Comparison of ENCODE assay signal across 8 cellular contexts in genomic region chr15:67840747-67841634, GRCh38. TPM values are rescaled to one million over a fixed set of nuclear protein-coding genes. Genes with fewer than 3 reads are reported as not detected.
DNase-seq lines count a peak whose midpoint lies in the region; ATAC-seq and TF ChIP-seq lines count a peak whose summit lies in the region.

No MANE protein-coding gene starts in this region.

- H3K27ac ChIP-seq in effector memory CD4-positive, alpha-beta T cell (ENCODE audit: insufficient read depth, low read length, poor library complexity, severe bottlenecking) = peak overlapping the region; percentile 92
- peak overlapping the region; percentile 93 to 99 (median 98) for H3K27ac ChIP-seq in upper lobe of left lung

- H3K4me3 Mint-ChIP-seq in mesothelial cell of epicardium = peak overlapping the region; percentile 88

- H3K4me1 ChIP-seq in effector memory CD4-positive, alpha-beta T cell (ENCODE audit: control insufficient read depth, insufficient read depth, low read length, poor library complexity, severe bottlenecking) = peaks cover 9% of the 10 kb centered on the region
- H3K4me1 ChIP-seq in upper lobe of left lung = peaks cover 19 to 29% (median 28%) of the 10 kb centered on the region in 4 donors

- peak overlapping the region; percentile 84 for H3K4me3 ChIP-seq in effector memory CD4-positive, alpha-beta T cell (ENCODE audit: insufficient read depth, low read depth, low read length, poor library complexity, severe bottlenecking)
- peak overlapping the region; percentile 72 to 91 (median 79) for H3K4me3 ChIP-seq in upper lobe of left lung

- DNase-seq in AG20443 (ENCODE audit: low spot score) (peak; percentile 77), GM13977 (ENCODE audit: low spot score) (peak; percentile 37), RPMI7951 (ENCODE audit: low read depth) (peak; percentile 59), mesothelial cell of epicardium (ENCODE audit: low spot score in 2 of 2, unreplicated experiment in 2 of 2) (no peak), upper lobe of left lung (peak in 1 of 2 donors; percentile 48)
- no peak for DNase-seq in effector memory CD4-positive, alpha-beta T cell

- H3K36me3 Mint-ChIP-seq in mesothelial cell of epicardium = no peaks in the 10 kb centered on the region

- TF ChIP-seq POLR2A in upper lobe of left lung (IDR thresholded peaks at IDR 0.05) = no peak

- peaks cover 1% of the 10 kb centered on the region for H3K27me3 ChIP-seq in effector memory CD4-positive, alpha-beta T cell (replicated peaks; ENCODE audit: control insufficient read depth, insufficient read depth, low read length, poor library complexity, severe bottlenecking)
- H3K27me3 ChIP-seq in upper lobe of left lung = peaks cover 0 to under 1% (median under 1%) of the 10 kb centered on the region in 4 donors

- no peaks in the 10 kb centered on the region for H3K36me3 ChIP-seq in effector memory CD4-positive, alpha-beta T cell (ENCODE audit: control insufficient read depth, insufficient read depth, low read length)
- H3K36me3 ChIP-seq in upper lobe of left lung = no peaks in the 10 kb centered on the region

- no peaks in the 10 kb centered on the region for H3K9me3 Mint-ChIP-seq in mesothelial cell of epicardium

- H3K9me3 ChIP-seq in effector memory CD4-positive, alpha-beta T cell (ENCODE audit: control insufficient read depth, low read length) = no peaks in the 10 kb centered on the region
- no peaks in the 10 kb centered on the region for H3K9me3 ChIP-seq in upper lobe of left lung

- in situ Hi-C loops in GM13977 (cut with MboI; ENCODE audit: low pct_unique_long_range_greater_than_20kb, low sequenced_read_pairs, unreplicated experiment) = no loop called here

- WGBS in upper lobe of left lung, 2 donors = 10 to 17% methylated on average over 14 to 20 of the region's 20 CpGs

- TF ChIP-seq EP300 in upper lobe of left lung (IDR thresholded peaks at IDR 0.05) = no peak

- peaks cover 16% of the 10 kb centered on the region for H3K27me3 Mint-ChIP-seq in mesothelial cell of epicardium (ENCODE audit: low read depth)

- TF ChIP-seq CTCF in GM13977 (IDR thresholded peaks at IDR 0.05; ENCODE audit: extremely low read depth, insufficient read depth, missing control alignments) (no peak), mesothelial cell of epicardium (IDR thresholded peaks at IDR 0.05; ENCODE audit: unreplicated experiment) (no peak), upper lobe of left lung (IDR thresholded peaks at IDR 0.05) (no peak)

- peaks cover 61% of the 10 kb centered on the region for H3K4me1 Mint-ChIP-seq in mesothelial cell of epicardium

- H3K27ac Mint-ChIP-seq in mesothelial cell of epicardium = peak overlapping the region; percentile 99

- ATAC-seq in upper lobe of left lung (ENCODE audit: low FRiP score in 2 of 2) (peak in 1 of 2 donors; percentile 46), HG03108 (IDR thresholded peaks at IDR 0.05; ENCODE audit: unreplicated experiment) (no peak), GM18502 (IDR thresholded peaks at IDR 0.05; ENCODE audit: poor library complexity, unreplicated experiment) (no peak)

RNA-seq across cellular contexts. Expression of gene RNU6-1, which starts 1.1 kb away (rescaled TPM):
- not detected in 2 replicates for total RNA-seq in RPMI7951 (2014; rRNA removed; shearing (Covaris generic))
- total RNA-seq in mesothelial cell of epicardium (not detected in 3 replicates), upper lobe of left lung (not detected)

RNA-seq across cellular contexts. Expression of gene SKOR1, which starts 15.7 kb away (rescaled TPM):
- not detected in 2 replicates for total RNA-seq in RPMI7951 (2014; rRNA removed; shearing (Covaris generic))
- total RNA-seq in mesothelial cell of epicardium (0.89 to 1.1 TPM (median 1.1 TPM) in 3 replicates), upper lobe of left lung (1 to 10 TPM in 2 of 6 donors, under 1 TPM in 4; 0.44 to 4.2 (median 0.63) TPM)

Comparison
In these comparisons a context has a peak if more than half of its experiments do, and no peak if none do; other contexts are left out.
1. DNase-seq: peak in AG20443 (single experiment), GM13977 (single experiment) and RPMI7951 (single experiment); none in effector memory CD4-positive, alpha-beta T cell (0 of 3) and mesothelial cell of epicardium (0 of 2).